31 cellular contexts compared by ENCODE assay signal in the genomic region with DNA sequence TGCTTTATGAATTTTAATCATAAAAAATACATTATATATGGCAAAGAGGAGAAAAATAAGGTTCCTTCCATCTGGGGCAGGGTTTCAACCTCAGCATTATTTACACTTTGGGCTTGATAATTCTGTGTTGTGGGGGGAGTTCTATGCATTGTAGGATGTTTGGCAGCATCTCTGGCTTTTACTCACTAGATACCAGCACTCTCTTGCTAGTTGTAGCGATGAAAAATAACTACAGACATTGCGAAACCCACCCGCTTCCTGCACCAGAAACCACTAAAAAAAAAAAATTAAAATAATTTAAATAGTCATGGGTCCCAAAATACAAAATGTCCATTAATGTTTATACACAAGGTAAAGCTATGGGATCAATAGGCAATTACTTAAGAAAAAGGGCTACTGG.
"Had no signal": no experiment of that assay in that cellular context is flagged by ENCODE, and none has a peak within 500 bp of the region (broad histone marks: within the 10 kb centered on the region; RNA-seq: fewer than 3 reads in every experiment).

No MANE protein-coding gene starts in this region.

- H3K4me3 Mint-ChIP-seq: activated CD4-positive, alpha-beta T cell treated with anti-CD3 and anti-CD28 coated beads, Interleukin-2, amount 10 ng/mL, durations not matched to agents 7 days and 5 days; activated CD8-positive, alpha-beta T cell treated with anti-CD3 and anti-CD28 coated beads for 36 hours; activated T-cell treated with anti-CD3 and anti-CD28 coated beads, Interleukin-2, amount 50 U/mL, for 4 hours; activated T-helper 17 cell treated with anti-CD3 and anti-CD28 coated beads, Interleukin-2, amount 50 U/mL, for 72 hours; effector memory CD8-positive, alpha-beta T cell; neural crest cell; stimulated activated naive B cell treated with anti-CD40 and anti-IgM and Interleukin-4, amounts not matched to agents 10 μg/mL and 1 μg/mL and 100 μg/mL, for 72 hours; WTC11 had no signal

- H3K9me3 Mint-ChIP-seq: activated CD4-positive, alpha-beta T cell treated with anti-CD3 and anti-CD28 coated beads, Interleukin-2, amount 10 ng/mL, durations not matched to agents 7 days and 5 days; activated CD8-positive, alpha-beta T cell treated with anti-CD3 and anti-CD28 coated beads for 36 hours; activated T-cell treated with anti-CD3 and anti-CD28 coated beads, Interleukin-2, amount 50 U/mL, for 4 hours; effector memory CD8-positive, alpha-beta T cell; neural crest cell; stimulated activated naive B cell treated with anti-CD40 and anti-IgM and Interleukin-4, amounts not matched to agents 10 μg/mL and 1 μg/mL and 100 μg/mL, for 72 hours; WTC11 had no signal

- DNase-seq: activated CD4-positive, alpha-beta T cell treated with anti-CD3 and anti-CD28 coated beads for 1 hour; activated CD4-positive, alpha-beta T cell treated with anti-CD3 and anti-CD28 coated beads, Interleukin-2, amount 10 ng/mL, durations not matched to agents 7 days and 5 days; activated CD8-positive, alpha-beta T cell treated with anti-CD3 and anti-CD28 coated beads for 36 hours; activated gamma-delta T cell treated with Interleukin-2 at 50 U/mL for 16 hours; activated naive CD4-positive, alpha-beta T cell treated with anti-CD3 and anti-CD28 coated beads, Interleukin-2, amount 50 U/mL, for 16 hours; activated T-cell treated with anti-CD3 and anti-CD28 coated beads, Interleukin-2, amount 50 U/mL, for 4 hours; amniotic stem cell; brain microvascular endothelial cell; cortex of kidney; effector memory CD8-positive, alpha-beta T cell; erythroblast; gastrocnemius medialis; glutamatergic neuron; left cardiac atrium; mammary epithelial cell; nucleus accumbens; pancreas; retina; sigmoid colon; stimulated activated CD4-positive, alpha-beta T cell treated with anti-CD3 and anti-CD28 coated beads, Interleukin-1b, Interleukin-23, amount 100 ng/mL, for 48 hours; stimulated activated CD4-positive, alpha-beta T cell treated with anti-CD3 and anti-CD28 coated beads, Interleukin-4, amount 100 ng/mL, for 4 hours; stimulated activated CD8-positive, alpha-beta memory T cell treated with anti-CD3 and anti-CD28 coated beads, Interleukin-4, amount 100 ng/mL, for 48 hours; stimulated activated naive B cell treated with anti-CD40 and anti-IgM and Interleukin-4, amounts not matched to agents 10 μg/mL and 1 μg/mL and 100 μg/mL, for 72 hours; stomach; thyroid gland; upper lobe of right lung had no signal

- H3K36me3 ChIP-seq: brain microvascular endothelial cell, gastrocnemius medialis, pancreas, prostate gland, sigmoid colon, stomach, thyroid gland, upper lobe of right lung had no signal

- ATAC-seq: activated CD8-positive, alpha-beta T cell treated with anti-CD3 and anti-CD28 coated beads for 36 hours; activated T-cell treated with anti-CD3 and anti-CD28 coated beads, Interleukin-2, amount 50 U/mL, for 4 hours; activated T-helper 17 cell treated with anti-CD3 and anti-CD28 coated beads, Interleukin-2, amount 50 U/mL, for 72 hours; effector memory CD8-positive, alpha-beta T cell; gastrocnemius medialis; pancreas; stimulated activated naive B cell treated with anti-CD40 and anti-IgM and Interleukin-4, amounts not matched to agents 10 μg/mL and 1 μg/mL and 100 μg/mL, for 72 hours; upper lobe of right lung; WTC11 had no signal

- H3K36me3 Mint-ChIP-seq: WTC11 had no signal

- H3K4me1 Mint-ChIP-seq: activated CD4-positive, alpha-beta T cell treated with anti-CD3 and anti-CD28 coated beads, Interleukin-2, amount 10 ng/mL, durations not matched to agents 7 days and 5 days; neural crest cell had no signal

- H3K27me3 Mint-ChIP-seq: activated CD4-positive, alpha-beta T cell treated with anti-CD3 and anti-CD28 coated beads, Interleukin-2, amount 10 ng/mL, durations not matched to agents 7 days and 5 days; activated CD8-positive, alpha-beta T cell treated with anti-CD3 and anti-CD28 coated beads for 36 hours; activated T-helper 17 cell treated with anti-CD3 and anti-CD28 coated beads, Interleukin-2, amount 50 U/mL, for 72 hours; effector memory CD8-positive, alpha-beta T cell; stimulated activated naive B cell treated with anti-CD40 and anti-IgM and Interleukin-4, amounts not matched to agents 10 μg/mL and 1 μg/mL and 100 μg/mL, for 72 hours had no signal

- H3K27ac Mint-ChIP-seq: activated CD4-positive, alpha-beta T cell treated with anti-CD3 and anti-CD28 coated beads, Interleukin-2, amount 10 ng/mL, durations not matched to agents 7 days and 5 days; activated CD8-positive, alpha-beta T cell treated with anti-CD3 and anti-CD28 coated beads for 36 hours; activated T-helper 17 cell treated with anti-CD3 and anti-CD28 coated beads, Interleukin-2, amount 50 U/mL, for 72 hours; stimulated activated naive B cell treated with anti-CD40 and anti-IgM and Interleukin-4, amounts not matched to agents 10 μg/mL and 1 μg/mL and 100 μg/mL, for 72 hours; WTC11 had no signal

- H3K4me3 ChIP-seq: gastrocnemius medialis, pancreas, prostate gland, sigmoid colon, smooth muscle cell, stomach, thyroid gland, upper lobe of right lung had no signal

- H3K4me2 ChIP-seq: smooth muscle cell had no signal

- H3K27me3 ChIP-seq: brain microvascular endothelial cell, gastrocnemius medialis, pancreas, sigmoid colon, stomach, thyroid gland, upper lobe of right lung had no signal

- H3K27ac ChIP-seq: brain microvascular endothelial cell, gastrocnemius medialis, pancreas, prostate gland, sigmoid colon, stomach, thyroid gland, upper lobe of right lung had no signal

- H3K9me3 ChIP-seq: gastrocnemius medialis, pancreas, prostate gland, sigmoid colon, stomach, thyroid gland, upper lobe of right lung had no signal

- H3K4me1 ChIP-seq: prostate gland had no signal
